Comparison of ENCODE assay signal across 21 cellular contexts in the genomic region with DNA sequence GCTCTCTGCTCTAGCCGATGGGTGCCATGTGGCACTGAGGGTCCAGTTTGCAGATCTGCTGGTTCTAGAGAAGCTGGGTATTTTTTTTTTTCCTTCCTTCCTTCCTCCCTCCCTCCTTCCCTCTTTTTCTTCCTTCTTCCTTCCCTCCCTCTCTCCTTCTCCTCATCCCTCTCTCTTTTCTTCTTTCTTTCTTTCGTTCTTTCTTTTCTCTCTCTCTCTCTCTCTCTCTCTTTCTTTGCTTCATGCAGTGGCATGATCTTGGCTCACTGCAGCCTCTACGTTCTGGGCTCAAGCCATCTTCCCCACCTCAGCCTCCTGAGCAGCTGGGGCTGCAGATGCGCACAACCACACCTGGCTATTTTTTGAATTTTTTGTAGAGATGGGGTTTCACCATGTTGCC.
"Had no signal": no experiment of that assay in that cellular context is flagged by ENCODE, and none has a peak within 500 bp of the region (broad histone marks: within the 10 kb centered on the region; RNA-seq: fewer than 3 reads in every experiment).

No MANE protein-coding gene starts in this region.

- H3K27me3 ChIP-seq: ascending aorta, brain microvascular endothelial cell, gastroesophageal sphincter, ovary, right lobe of liver, testis had no signal

- DNase-seq: activated CD4-positive, alpha-beta T cell treated with anti-CD3 and anti-CD28 coated beads for 4 hours; activated CD4-positive, alpha-beta T cell treated with anti-CD3 and anti-CD28 coated beads, Interleukin-2, amount 50 U/mL, for 4 hours; activated CD8-positive, alpha-beta memory T cell treated with anti-CD3 and anti-CD28 coated beads for 24 hours; activated effector memory CD4-positive, alpha-beta T cell treated with Interleukin-2 at 50 U/mL for 16 hours; activated naive CD4-positive, alpha-beta T cell treated with Interleukin-2 at 50 U/mL for 16 hours; brain microvascular endothelial cell; hypothalamus; naive thymus-derived CD4-positive, alpha-beta T cell; ovary; right lobe of liver; stimulated activated CD4-positive, alpha-beta T cell treated with anti-CD3 and anti-CD28 coated beads, Interleukin-2, amount 100 ng/mL, for 48 hours; stimulated activated naive CD8-positive, alpha-beta T cell treated with anti-CD3 and anti-CD28 coated beads, Interleukin-15, Interleukin-2, amounts not matched to agents 100 U/mL and 50 U/mL, for 24 hours; testis; trophoblast cell had no signal

- H3K27ac Mint-ChIP-seq: activated naive CD8-positive, alpha-beta T cell; mesothelial cell of epicardium; progenitor cell of endocrine pancreas had no signal

- H3K36me3 Mint-ChIP-seq: activated naive CD8-positive, alpha-beta T cell; mesothelial cell of epicardium had no signal

- H3K4me3 Mint-ChIP-seq: activated naive CD8-positive, alpha-beta T cell; mesothelial cell of epicardium had no signal

- H3K4me3 ChIP-seq: ascending aorta, gastroesophageal sphincter, heart left ventricle, ovary, right lobe of liver, testis had no signal

- H3K27me3 Mint-ChIP-seq: progenitor cell of endocrine pancreas had no signal

- H3K9me3 ChIP-seq: ascending aorta, gastroesophageal sphincter, ovary, right lobe of liver, testis had no signal

- H3K36me3 ChIP-seq: ascending aorta, brain microvascular endothelial cell, gastroesophageal sphincter, heart left ventricle, ovary, right lobe of liver had no signal

- ATAC-seq: gastroesophageal sphincter; heart left ventricle; naive thymus-derived CD4-positive, alpha-beta T cell; right lobe of liver; stimulated activated naive CD8-positive, alpha-beta T cell treated with anti-CD3 and anti-CD28 coated beads, Interleukin-15, Interleukin-2, amounts not matched to agents 100 U/mL and 50 U/mL, for 24 hours had no signal

- H3K27ac ChIP-seq: ascending aorta, brain microvascular endothelial cell, gastroesophageal sphincter, heart left ventricle, ovary, right lobe of liver, testis, VCaP had no signal
